In the genomic region with DNA sequence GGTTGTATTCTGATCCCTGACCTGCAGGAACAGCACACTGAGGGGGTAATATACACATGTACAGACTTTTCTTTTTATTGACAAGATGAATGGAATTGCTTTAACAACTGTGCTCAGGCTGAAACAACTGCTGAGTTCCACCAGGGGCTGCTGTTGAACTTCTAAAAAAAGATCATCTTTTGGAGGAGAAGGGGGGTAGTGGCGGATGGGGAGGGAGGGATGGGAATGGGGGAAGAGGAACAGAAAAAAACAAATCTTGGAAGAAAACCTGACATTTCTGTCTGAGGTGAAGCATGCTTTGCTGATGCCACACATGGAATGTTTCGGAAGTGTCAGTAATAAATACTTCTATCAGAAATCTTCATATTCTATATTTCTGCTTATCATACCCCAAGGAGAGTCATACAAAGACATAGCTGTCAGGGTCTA, we compare ENCODE assay signal across 8 cellular contexts.
DNase-seq lines count a peak whose midpoint lies in the region; ATAC-seq and TF ChIP-seq lines count a peak whose summit lies in the region.

No MANE protein-coding gene starts in this region.

- no peaks in the 10 kb centered on the region for H4K20me1 ChIP-seq in hepatocyte (ENCODE audit: insufficient read depth, poor library complexity, severe bottlenecking)

- ATAC-seq in GM19351 (IDR thresholded peaks at IDR 0.05; ENCODE audit: unreplicated experiment) (no peak), GM18858 (IDR thresholded peaks at IDR 0.05; ENCODE audit: unreplicated experiment) (no peak)

- H3K4me1 ChIP-seq in hepatocyte (ENCODE audit: insufficient read depth) = no peaks in the 10 kb centered on the region
- H3K4me1 ChIP-seq in vagina = no peaks in the 10 kb centered on the region

- no peaks in the 10 kb centered on the region for H3K79me2 ChIP-seq in hepatocyte

- no peaks in the 10 kb centered on the region for H3K36me3 ChIP-seq in hepatocyte (replicated peaks; ENCODE audit: insufficient read depth, low read depth)
- no peaks in the 10 kb centered on the region for H3K36me3 ChIP-seq in vagina

- 40% methylated on average over 2 of the region's 2 CpGs for WGBS in hepatocyte (ENCODE audit: low lambda C conversion rate, missing lambda C conversion rate)

- no peak overlapping the region for H3K4me2 ChIP-seq in hepatocyte

- H3K9me2 ChIP-seq in hepatocyte (replicated peaks; ENCODE audit: insufficient read depth) = no peaks in the 10 kb centered on the region

- H3K27me3 ChIP-seq in hepatocyte (no peaks in the 10 kb centered on the region), vagina (no peaks in the 10 kb centered on the region)

- intact Hi-C loops in vagina (cut with DNase I) = no loop called here

- TF ChIP-seq CTCF in VCaP (conservative IDR thresholded peaks at IDR 0.05) = peak; percentile 88
- peak; percentile 87 for TF ChIP-seq CTCF in hepatocyte (IDR thresholded peaks at IDR 0.05; ENCODE audit: poor library complexity)
- peak in 2 of 3 experiments; percentile 9 to 29 for TF ChIP-seq CTCF in vagina (IDR thresholded peaks at IDR 0.05)

- H3K4me3 ChIP-seq in hepatocyte = no peak overlapping the region
- H3K4me3 ChIP-seq in vagina = no peak overlapping the region

- no peak for TF ChIP-seq POLR2A in vagina (IDR thresholded peaks at IDR 0.05)

- H3K27ac ChIP-seq in VCaP = no peak overlapping the region
- H3K27ac ChIP-seq in hepatocyte = no peak overlapping the region
- no peak overlapping the region for H3K27ac ChIP-seq in vagina

- DNase-seq in DMS53 (lab: John Stamatoyannopoulos, UW) = peak; percentile 92
- DNase-seq in NAMALWA (ENCODE audit: low spot score) = peak; percentile 17
- peak; percentile 68 for DNase-seq in hepatocyte (ENCODE audit: low spot score)
- no peak for DNase-seq in vagina (ENCODE audit: extremely low spot score in 2 of 2)
- no peak for DNase-seq in T-helper 9 cell

- H2AFZ ChIP-seq in hepatocyte = no peak overlapping the region

- H3K9me3 ChIP-seq in hepatocyte (ENCODE audit: low read depth) (no peaks in the 10 kb centered on the region), vagina (no peaks in the 10 kb centered on the region)

Comparison
In these comparisons a context has a peak if more than half of its experiments do, and no peak if none do; other contexts are left out.
1. DNase-seq: peak in DMS53 (single experiment), NAMALWA (single experiment) and hepatocyte (single experiment); none in vagina (0 of 2) and T-helper 9 cell (single experiment).
2. CTCF ChIP-seq: peak in every context shown above with its lines; median percentile 88 in VCaP; 87 in hepatocyte; 19 in vagina.